ENCODE assay signal across 9 cellular contexts in genomic region chr19:49331616-49332055, GRCh38. TPM values are rescaled to one million over a fixed set of nuclear protein-coding genes. Genes with fewer than 3 reads are reported as not detected.
DNase-seq lines count a peak whose midpoint lies in the region; ATAC-seq, FAIRE-seq and TF ChIP-seq lines count a peak whose summit lies in the region.
"Had no signal": no experiment of that assay in that cellular context is flagged by ENCODE, and none has a peak within 500 bp of the region (broad histone marks: within the 10 kb centered on the region; RNA-seq: fewer than 3 reads in every experiment).

No MANE protein-coding gene starts in this region.

- no peaks in the 10 kb centered on the region for H3K79me1 ChIP-seq in H1 (ENCODE audit: low read depth, low read length)

- no peak overlapping the region for H2AFZ ChIP-seq in H1 (ENCODE audit: low read length)

- POLR2A ChIA-PET in activated CD4-positive, alpha-beta T cell treated with anti-CD3 and anti-CD28 coated beads, Interleukin-2, amount 10 ng/mL, durations not matched to agents 7 days and 5 days (lab: Charles Lee) = no interaction called here
- POLR2A ChIA-PET in H1 (lab: Charles Lee; ENCODE audit: partially characterized antibody) = interaction anchor here (0.7 to 1.7 kb wide), 4 partner anchors 9 to 50 kb away, joined by 3 to 4 read pairs (median 3); no protein-coding TSS in a partner anchor
- POLR2A ChIA-PET in naive thymus-derived CD8-positive, alpha-beta T cell (lab: Charles Lee) = interaction anchor here (1.0 to 2.0 kb wide), 3 partner anchors 13 to 138 kb away, joined by 3 to 4 read pairs (median 3); no protein-coding TSS in a partner anchor

- DNase-seq in G401 (ENCODE audit: low spot score) (peak; percentile 55), HCEC 1CT (peak; percentile 32), NCI-H226 (peak; percentile 20), H1 (ENCODE audit: low read depth in 1 of 2, low spot score in 2 of 2) (no peak), dedifferentiated amniotic fluid mesenchymal stem cell (ENCODE audit: extremely low spot score) (no peak)
- peak; percentile 79 for DNase-seq in activated CD4-positive, alpha-beta T cell treated with anti-CD3 and anti-CD28 coated beads, Interleukin-2, amount 10 ng/mL, durations not matched to agents 7 days and 5 days
- DNase-seq in naive thymus-derived CD8-positive, alpha-beta T cell = peak in 9 of 10 donors; percentile 36 to 80 (median 59)

- H3K27me3 ChIP-seq in H1 (replicated peaks in 1 of 4; ENCODE audit: control insufficient read depth in 3 of 4, extremely low read depth in 1 of 4, insufficient read depth in 3 of 4, low read length in 3 of 4) = peaks cover 0 to 2% (median 0%) of the 10 kb centered on the region in 4 experiments; a peak in 4 of 7 replicates

- no peak overlapping the region for H2BK120ac ChIP-seq in H1 (replicated peaks; ENCODE audit: low read depth, low read length)

- CTCF ChIA-PET in activated CD4-positive, alpha-beta T cell treated with anti-CD3 and anti-CD28 coated beads, Interleukin-2, amount 10 ng/mL, durations not matched to agents 7 days and 5 days (lab: Charles Lee) = interaction anchor here (0.6 to 2.2 kb wide), 3 partner anchors 13 to 516 kb away, joined by 3 to 6 read pairs (median 3); no protein-coding TSS in a partner anchor
- CTCF ChIA-PET in H1 (lab: Charles Lee; ENCODE audit: partially characterized antibody) = interaction anchor here (1.2 to 2.3 kb wide), 3 partner anchors 19 to 105 kb away, joined by 3 to 7 read pairs (median 6); no protein-coding TSS in a partner anchor

- H4K20me1 ChIP-seq in H1 (replicated peaks in 1 of 2; ENCODE audit: control insufficient read depth in 1 of 2, insufficient read depth in 2 of 2, low read length in 2 of 2) = peaks cover 0 to 3% of the 10 kb centered on the region in 2 experiments

- no peak overlapping the region for H2BK15ac ChIP-seq in H1 (ENCODE audit: low read length)

- no peak overlapping the region for H4K5ac ChIP-seq in H1 (ENCODE audit: insufficient read length, low read depth, low read length)

- peaks cover 54% of the 10 kb centered on the region for H3K36me3 Mint-ChIP-seq in activated CD4-positive, alpha-beta T cell treated with anti-CD3 and anti-CD28 coated beads, Interleukin-2, amount 10 ng/mL, durations not matched to agents 7 days and 5 days (ENCODE audit: low read depth)
- peaks cover 5 to 27% (median 17%) of the 10 kb centered on the region in 3 donors for H3K36me3 Mint-ChIP-seq in naive thymus-derived CD8-positive, alpha-beta T cell

- H3K9me3 ChIP-seq in H1 (ENCODE audit: insufficient read depth in 2 of 2, low read depth in 1 of 2, low read length in 1 of 2) = no peaks in the 10 kb centered on the region

- peaks cover 0 to 3% (median 0%) of the 10 kb centered on the region in 4 experiments; a peak in 1 of 7 replicates for H3K4me1 ChIP-seq in H1 (replicated peaks in 1 of 4; ENCODE audit: control insufficient read depth in 3 of 4, insufficient read depth in 4 of 4, low read length in 3 of 4)

- H2BK12ac ChIP-seq in H1 (ENCODE audit: low read depth, low read length) = no peak overlapping the region

- no peak overlapping the region for H3K4ac ChIP-seq in H1 (replicated peaks; ENCODE audit: insufficient read length, low read depth, low read length)

- H3K56ac ChIP-seq in H1 (replicated peaks; ENCODE audit: insufficient read length, low read depth, low read length) = no peak overlapping the region

- TF ChIP-seq EP300 in H1 (IDR thresholded peaks at IDR 0.05; ENCODE audit: borderline replicate concordance in 1 of 2, low read depth in 2 of 2, low read length in 2 of 2) = no peak

- H2AK5ac ChIP-seq in H1 (ENCODE audit: low read depth, low read length) = no peak overlapping the region

- 0 out of 8 replicates have a peak, but pooled peaks cover 0 to 5% (median 0%) of the 10 kb centered on the region in 4 experiments for H3K36me3 ChIP-seq in H1 (ENCODE audit: control insufficient read depth in 2 of 4, insufficient read depth in 4 of 4, low read length in 3 of 4)

- peaks cover 78% of the 10 kb centered on the region for H3K4me1 Mint-ChIP-seq in activated CD4-positive, alpha-beta T cell treated with anti-CD3 and anti-CD28 coated beads, Interleukin-2, amount 10 ng/mL, durations not matched to agents 7 days and 5 days
- peaks cover 33 to 87% (median 75%) of the 10 kb centered on the region in 4 donors for H3K4me1 Mint-ChIP-seq in naive thymus-derived CD8-positive, alpha-beta T cell

- no peak for TF ChIP-seq CTCF in H1 (IDR thresholded peaks at IDR 0.05; ENCODE audit: control extremely low read depth in 1 of 3, insufficient read depth in 1 of 3, low read depth in 1 of 3, low read length in 3 of 3)

- peak; percentile 70 for FAIRE-seq in H1 (lab: Jason Lieb, UNC)

- no peak overlapping the region for H3K4me3 Mint-ChIP-seq in activated CD4-positive, alpha-beta T cell treated with anti-CD3 and anti-CD28 coated beads, Interleukin-2, amount 10 ng/mL, durations not matched to agents 7 days and 5 days
- peak overlapping the region in 8 of 10 donors; percentile 0 to 74 (median 52) for H3K4me3 Mint-ChIP-seq in naive thymus-derived CD8-positive, alpha-beta T cell

- no peak overlapping the region for H4K8ac ChIP-seq in H1 (ENCODE audit: extremely low read depth, insufficient read depth, low read length)

- no peak overlapping the region for H3K27ac ChIP-seq in H1 (ENCODE audit: low read depth, low read length)
- H3K27ac ChIP-seq: SK-N-MC had no signal

- no peak overlapping the region for H3K23ac ChIP-seq in H1 (ENCODE audit: insufficient read length)

- no peaks in the 10 kb centered on the region for H3K79me2 ChIP-seq in H1 (ENCODE audit: control insufficient read depth in 1 of 2, insufficient read depth in 2 of 2, low read length in 2 of 2)

- H3K4me2 ChIP-seq in H1 (ENCODE audit: insufficient read depth in 1 of 2, low read depth in 2 of 2, low read length in 2 of 2) = no peak overlapping the region

- no peak for TF ChIP-seq RAD21 in H1 (IDR thresholded peaks at IDR 0.05 in 1 of 2, conservative IDR thresholded peaks at IDR 0.05 in 1 of 2; ENCODE audit: low read depth in 2 of 2, low read length in 2 of 2)

- H3K9me3 Mint-ChIP-seq in activated CD4-positive, alpha-beta T cell treated with anti-CD3 and anti-CD28 coated beads, Interleukin-2, amount 10 ng/mL, durations not matched to agents 7 days and 5 days = no peaks in the 10 kb centered on the region
- no peaks in the 10 kb centered on the region for H3K9me3 Mint-ChIP-seq in naive thymus-derived CD8-positive, alpha-beta T cell

- H3K9ac ChIP-seq in H1 (replicated peaks in 1 of 4; ENCODE audit: extremely low read depth in 1 of 4, low read depth in 3 of 4, low read length in 3 of 4) = no peak overlapping the region

- in situ Hi-C loops in G401 (cut with HindIII; ENCODE audit: low sequenced_read_pairs) = no loop called here

- no peak overlapping the region for H2BK5ac ChIP-seq in H1 (ENCODE audit: low read depth, low read length)

- H3K27me3 Mint-ChIP-seq in activated CD4-positive, alpha-beta T cell treated with anti-CD3 and anti-CD28 coated beads, Interleukin-2, amount 10 ng/mL, durations not matched to agents 7 days and 5 days = no peaks in the 10 kb centered on the region
- no peaks in the 10 kb centered on the region for H3K27me3 Mint-ChIP-seq in naive thymus-derived CD8-positive, alpha-beta T cell

- 0 out of 3 replicates have a peak, but pooled peaks of 1 of the 2 experiments have one; percentile 22 for TF ChIP-seq POLR2A in H1 (IDR thresholded peaks at IDR 0.05; ENCODE audit: control extremely low read depth in 1 of 2, low read depth in 2 of 2, low read length in 2 of 2)

- no peak overlapping the region for H4K91ac ChIP-seq in H1 (replicated peaks; ENCODE audit: insufficient read length, low read length)

- no peak overlapping the region for H3K4me3 ChIP-seq in H1 (ENCODE audit: extremely low read depth in 1 of 4, insufficient read depth in 2 of 4, low read depth in 3 of 4, low read length in 4 of 4)
- H3K4me3 ChIP-seq: SK-N-MC had no signal

- peak; percentile 65 to 70 for ATAC-seq in naive thymus-derived CD8-positive, alpha-beta T cell
- ATAC-seq in GM19395 (IDR thresholded peaks at IDR 0.05; ENCODE audit: unreplicated experiment) = no peak

- H3K18ac ChIP-seq in H1 (ENCODE audit: extremely low read depth, low read length) = no peak overlapping the region

- H3K27ac Mint-ChIP-seq in activated CD4-positive, alpha-beta T cell treated with anti-CD3 and anti-CD28 coated beads, Interleukin-2, amount 10 ng/mL, durations not matched to agents 7 days and 5 days = peak overlapping the region; percentile 88
- H3K27ac Mint-ChIP-seq in naive thymus-derived CD8-positive, alpha-beta T cell = peak overlapping the region in 9 of 10 donors; percentile 76 to 100 (median 90)

- H2BK20ac ChIP-seq in H1 (ENCODE audit: low read length) = no peak overlapping the region

- 78% methylated on average over 2 of the region's 2 CpGs; no CpG with 5 or more reads in 1 of the 2 experiments for WGBS in H1 (ENCODE audit: extremely low coverage in 1 of 2, insufficient coverage in 1 of 2, insufficient read length in 1 of 2, insufficient replicate concordance in 2 of 2, low coverage in 1 of 2, low lambda C conversion rate in 2 of 2, missing lambda C conversion rate in 1 of 2), 2 experiments

- no peak overlapping the region for H3K14ac ChIP-seq in H1 (ENCODE audit: insufficient read length)

- H3K23me2 ChIP-seq in H1 (ENCODE audit: low read depth, low read length) = no peaks in the 10 kb centered on the region

RNA-seq across cellular contexts. Expression of gene CD37, which starts 3.6 kb away (rescaled TPM):
- not detected in 2 replicates for total RNA-seq in G401 (2014; rRNA removed; shearing (Covaris generic))
- 100 to 1,000 TPM; 268 to 352 TPM for total RNA-seq in activated CD4-positive, alpha-beta T cell treated with anti-CD3 and anti-CD28 coated beads, Interleukin-2, amount 10 ng/mL, durations not matched to agents 7 days and 5 days
- not detected in 2 replicates for total RNA-seq in H1 (2021; fragmentation: NEBNext Ultra II Directional; extraction: Animal tissue kit (Norgen Biotek cat#: 25700))
- not detected in 2 replicates for polyA plus RNA-seq in H1 (2011; rRNA removed)
- not detected for polyA plus RNA-seq in H1 (2011; cell fraction: cytosol; rRNA removed)
- 0.16 TPM for polyA plus RNA-seq in H1 (2011; cell fraction: nucleus; rRNA removed)
- polyA plus RNA-seq in H1 (2012, experiment 1 of 2) = 1.9 to 55.2 TPM (median 3.7 TPM) in 4 replicates
- 77.7 TPM for polyA plus RNA-seq in H1 (2012, experiment 2 of 2)
- polyA plus RNA-seq in H1 (2013, experiment 1 of 2) = 0.24 TPM
- polyA plus RNA-seq in H1 (2013, experiment 2 of 2) = 0.37 TPM
- not detected in 2 replicates for polyA minus RNA-seq in H1 (2011; rRNA and poly(A)+ RNA removed)
- not detected for polyA minus RNA-seq in H1 (2011; cell fraction: cytosol; rRNA and poly(A)+ RNA removed)
- polyA minus RNA-seq in H1 (2011; cell fraction: nucleus; rRNA and poly(A)+ RNA removed) = not detected
- total RNA-seq in naive thymus-derived CD8-positive, alpha-beta T cell = 100 to 1,000 TPM; 328 to 337 TPM
- polyA plus RNA-seq in naive thymus-derived CD8-positive, alpha-beta T cell = 100 to 1,000 TPM; 148 to 192 (median 177) TPM

RNA-seq across cellular contexts. Expression of gene SLC6A16, which starts 6.6 kb away (rescaled TPM):
- 6.6 TPM in 1 of 2 replicates, not detected in the other for total RNA-seq in G401 (2014; rRNA removed; shearing (Covaris generic))
- 1 to 10 TPM; 4.8 to 5.7 TPM for total RNA-seq in activated CD4-positive, alpha-beta T cell treated with anti-CD3 and anti-CD28 coated beads, Interleukin-2, amount 10 ng/mL, durations not matched to agents 7 days and 5 days
- total RNA-seq in H1 (2021; fragmentation: NEBNext Ultra II Directional; extraction: Animal tissue kit (Norgen Biotek cat#: 25700)) = 1.5 and 1.7 TPM in 2 replicates
- 0.93 and 1.1 TPM in 2 replicates for polyA plus RNA-seq in H1 (2011; rRNA removed)
- 0.85 TPM for polyA plus RNA-seq in H1 (2011; cell fraction: cytosol; rRNA removed)
- 2.5 TPM for polyA plus RNA-seq in H1 (2011; cell fraction: nucleus; rRNA removed)
- 0.86 to 1.9 TPM (median 1.6 TPM) in 4 replicates for polyA plus RNA-seq in H1 (2012, experiment 1 of 2)
- polyA plus RNA-seq in H1 (2012, experiment 2 of 2) = 1.1 TPM
- 0.39 TPM for polyA plus RNA-seq in H1 (2013, experiment 1 of 2)
- polyA plus RNA-seq in H1 (2013, experiment 2 of 2) = 0.59 TPM
- 1.1 and 1.3 TPM in 2 replicates for polyA minus RNA-seq in H1 (2011; rRNA and poly(A)+ RNA removed)
- 0.95 TPM for polyA minus RNA-seq in H1 (2011; cell fraction: cytosol; rRNA and poly(A)+ RNA removed)
- 2.7 TPM for polyA minus RNA-seq in H1 (2011; cell fraction: nucleus; rRNA and poly(A)+ RNA removed)
- total RNA-seq in naive thymus-derived CD8-positive, alpha-beta T cell = 1 to 10 TPM; 6.0 to 6.9 TPM
- polyA plus RNA-seq in naive thymus-derived CD8-positive, alpha-beta T cell = 1 to 10 TPM in 2 of 3 donors, under 1 TPM in 1; 0.97 to 1.5 (median 1.4) TPM

RNA-seq across cellular contexts. Expression of gene TEAD2, which starts 30.6 kb away (rescaled TPM):
- total RNA-seq in G401 (2014; rRNA removed; shearing (Covaris generic)) = 30.2 and 33.2 TPM in 2 replicates
- not detected for total RNA-seq in activated CD4-positive, alpha-beta T cell treated with anti-CD3 and anti-CD28 coated beads, Interleukin-2, amount 10 ng/mL, durations not matched to agents 7 days and 5 days
- 146 and 156 TPM in 2 replicates for total RNA-seq in H1 (2021; fragmentation: NEBNext Ultra II Directional; extraction: Animal tissue kit (Norgen Biotek cat#: 25700))
- polyA plus RNA-seq in H1 (2011; rRNA removed) = 87.6 and 110 TPM in 2 replicates
- polyA plus RNA-seq in H1 (2011; cell fraction: cytosol; rRNA removed) = 76.8 TPM
- polyA plus RNA-seq in H1 (2011; cell fraction: nucleus; rRNA removed) = 113 TPM
- polyA plus RNA-seq in H1 (2012, experiment 1 of 2) = 111 to 130 TPM (median 124 TPM) in 4 replicates
- 176 TPM for polyA plus RNA-seq in H1 (2012, experiment 2 of 2)
- polyA plus RNA-seq in H1 (2013, experiment 1 of 2) = 139 TPM
- 138 TPM for polyA plus RNA-seq in H1 (2013, experiment 2 of 2)
- 97.0 and 101 TPM in 2 replicates for polyA minus RNA-seq in H1 (2011; rRNA and poly(A)+ RNA removed)
- 74.5 TPM for polyA minus RNA-seq in H1 (2011; cell fraction: cytosol; rRNA and poly(A)+ RNA removed)
- 52.5 TPM for polyA minus RNA-seq in H1 (2011; cell fraction: nucleus; rRNA and poly(A)+ RNA removed)
- total RNA-seq in naive thymus-derived CD8-positive, alpha-beta T cell = under 1 TPM; 0.21 to 0.49 TPM
- polyA plus RNA-seq in naive thymus-derived CD8-positive, alpha-beta T cell = under 1 TPM in 1 of 3 donors, not detected in 2; 0.07 TPM

RNA-seq across cellular contexts. Expression of gene DKKL1, which starts 32.0 kb away (rescaled TPM):
- 6.2 and 7.3 TPM in 2 replicates for total RNA-seq in G401 (2014; rRNA removed; shearing (Covaris generic))
- not detected for total RNA-seq in activated CD4-positive, alpha-beta T cell treated with anti-CD3 and anti-CD28 coated beads, Interleukin-2, amount 10 ng/mL, durations not matched to agents 7 days and 5 days
- total RNA-seq in H1 (2021; fragmentation: NEBNext Ultra II Directional; extraction: Animal tissue kit (Norgen Biotek cat#: 25700)) = 2.6 and 3.1 TPM in 2 replicates
- polyA plus RNA-seq in H1 (2011; rRNA removed) = 5.9 and 6.8 TPM in 2 replicates
- 4.6 TPM for polyA plus RNA-seq in H1 (2011; cell fraction: cytosol; rRNA removed)
- polyA plus RNA-seq in H1 (2011; cell fraction: nucleus; rRNA removed) = 5.8 TPM
- 1.4 to 4.0 TPM (median 3.3 TPM) in 4 replicates for polyA plus RNA-seq in H1 (2012, experiment 1 of 2)
- 3.4 TPM for polyA plus RNA-seq in H1 (2012, experiment 2 of 2)
- polyA plus RNA-seq in H1 (2013, experiment 1 of 2) = 5.0 TPM
- polyA plus RNA-seq in H1 (2013, experiment 2 of 2) = 4.3 TPM
- 1.0 and 2.1 TPM in 2 replicates for polyA minus RNA-seq in H1 (2011; rRNA and poly(A)+ RNA removed)
- polyA minus RNA-seq in H1 (2011; cell fraction: cytosol; rRNA and poly(A)+ RNA removed) = 2.6 TPM
- 1.5 TPM for polyA minus RNA-seq in H1 (2011; cell fraction: nucleus; rRNA and poly(A)+ RNA removed)
- not detected for total RNA-seq in naive thymus-derived CD8-positive, alpha-beta T cell
- not detected for polyA plus RNA-seq in naive thymus-derived CD8-positive, alpha-beta T cell

RNA-seq across cellular contexts. Expression of gene KASH5, which starts 56.4 kb away (rescaled TPM):
- not detected in 2 replicates for total RNA-seq in G401 (2014; rRNA removed; shearing (Covaris generic))
- total RNA-seq in activated CD4-positive, alpha-beta T cell treated with anti-CD3 and anti-CD28 coated beads, Interleukin-2, amount 10 ng/mL, durations not matched to agents 7 days and 5 days = under 1 TPM; 0.45 to 0.85 TPM
- total RNA-seq in H1 (2021; fragmentation: NEBNext Ultra II Directional; extraction: Animal tissue kit (Norgen Biotek cat#: 25700)) = 0.19 and 0.57 TPM in 2 replicates
- polyA plus RNA-seq in H1 (2011; rRNA removed) = 0.05 and 0.28 TPM in 2 replicates
- 0.21 TPM for polyA plus RNA-seq in H1 (2011; cell fraction: cytosol; rRNA removed)
- 0.76 TPM for polyA plus RNA-seq in H1 (2011; cell fraction: nucleus; rRNA removed)
- 0.12 to 0.42 TPM in 2 of 4 replicates, not detected in the others for polyA plus RNA-seq in H1 (2012, experiment 1 of 2)
- polyA plus RNA-seq in H1 (2012, experiment 2 of 2) = not detected
- polyA plus RNA-seq in H1 (2013, experiment 1 of 2) = 0.12 TPM
- 0.07 TPM for polyA plus RNA-seq in H1 (2013, experiment 2 of 2)
- polyA minus RNA-seq in H1 (2011; rRNA and poly(A)+ RNA removed) = 0.17 TPM in 1 of 2 replicates, not detected in the other
- polyA minus RNA-seq in H1 (2011; cell fraction: cytosol; rRNA and poly(A)+ RNA removed) = not detected
- not detected for polyA minus RNA-seq in H1 (2011; cell fraction: nucleus; rRNA and poly(A)+ RNA removed)
- under 1 TPM in 1 of 2 experiments, not detected in 1; 0.36 TPM for total RNA-seq in naive thymus-derived CD8-positive, alpha-beta T cell
- under 1 TPM in 1 of 3 donors, not detected in 2; 0.22 TPM for polyA plus RNA-seq in naive thymus-derived CD8-positive, alpha-beta T cell

Comparison
In these comparisons a context has a peak if more than half of its experiments do, and no peak if none do; other contexts are left out.
1. DNase-seq: peak in G401 (single experiment), HCEC 1CT (single experiment), NCI-H226 (single experiment), activated CD4-positive, alpha-beta T cell treated with anti-CD3 and anti-CD28 coated beads, Interleukin-2, amount 10 ng/mL, durations not matched to agents 7 days and 5 days (single experiment) and naive thymus-derived CD8-positive, alpha-beta T cell (9 of 10); none in H1 (0 of 2) and dedifferentiated amniotic fluid mesenchymal stem cell (single experiment).
2. RNA of gene CD37, which starts 3.6 kb away (total RNA-seq): 268 to 352 TPM in activated CD4-positive, alpha-beta T cell treated with anti-CD3 and anti-CD28 coated beads, Interleukin-2, amount 10 ng/mL, durations not matched to agents 7 days and 5 days and 328 to 337 TPM in naive thymus-derived CD8-positive, alpha-beta T cell; not detected in H1 and not detected in G401; every median in the first group is over 100 times any median in the second.
3. RNA of gene TEAD2, which starts 30.6 kb away (total RNA-seq): 146 to 156 TPM in H1 and 30.2 to 33.2 TPM in G401; 0.21 to 0.49 TPM in naive thymus-derived CD8-positive, alpha-beta T cell and not detected in activated CD4-positive, alpha-beta T cell treated with anti-CD3 and anti-CD28 coated beads, Interleukin-2, amount 10 ng/mL, durations not matched to agents 7 days and 5 days; every median in the first group is over 10 times any median in the second.